In genomic region chr6:34190504-34191122, GRCh38 we compare ENCODE assay signal across 2 cellular contexts.
TF ChIP-seq lines count a peak whose summit lies in the region.

No MANE protein-coding gene starts in this region.

TF ChIP-seq in H1, 55 proteins besides CTCF, POLR2A, EP300 and RAD21:
- no peak for TF ChIP-seq CTBP2 (IDR thresholded peaks at IDR 0.05; ENCODE audit: borderline replicate concordance, insufficient read depth, insufficient read length, low read length)
- no peak for TF ChIP-seq SAP30 (IDR thresholded peaks at IDR 0.05; ENCODE audit: insufficient read depth, insufficient replicate concordance, low read length)
- TF ChIP-seq, protein P1, sequence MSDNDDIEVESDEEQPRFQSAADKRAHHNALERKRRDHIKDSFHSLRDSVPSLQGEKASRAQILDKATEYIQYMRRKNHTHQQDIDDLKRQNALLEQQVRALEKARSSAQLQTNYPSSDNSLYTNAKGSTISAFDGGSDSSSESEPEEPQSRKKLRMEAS (IDR thresholded peaks at IDR 0.05) = no peak
- no peak for TF ChIP-seq SIX5 (IDR thresholded peaks at IDR 0.05; ENCODE audit: low read depth, low read length)
- no peak for TF ChIP-seq USF2 (IDR thresholded peaks at IDR 0.05; ENCODE audit: low read length)
- TF ChIP-seq CHD1 (IDR thresholded peaks at IDR 0.05; ENCODE audit: low read depth, low read length) = no peak
- no peak for TF ChIP-seq PHF8 (conservative IDR thresholded peaks at IDR 0.05; ENCODE audit: low read depth, low read length)
- no peak for TF ChIP-seq GTF2F1 (IDR thresholded peaks at IDR 0.05; ENCODE audit: borderline replicate concordance, low read depth, low read length)
- TF ChIP-seq TEAD4 (IDR thresholded peaks at IDR 0.05; ENCODE audit: low read depth, low read length) = no peak
- TF ChIP-seq EGR1 (IDR thresholded peaks at IDR 0.05; ENCODE audit: borderline replicate concordance, low read depth, low read length) = no peak

TF ChIP-seq in SK-N-SH, 30 proteins besides CTCF, POLR2A, EP300 and RAD21:
- TF ChIP-seq RFX5 (IDR thresholded peaks at IDR 0.05; ENCODE audit: low read length) (no peak), TAF1 (IDR thresholded peaks at IDR 0.05; ENCODE audit: borderline replicate concordance, low read depth, low read length) (no peak), TCF12 (IDR thresholded peaks at IDR 0.05) (no peak), POLR2AphosphoS5 (IDR thresholded peaks at IDR 0.05; ENCODE audit: low read depth, low read length) (no peak)
